Comparison of ENCODE assay signal across 22 cellular contexts in genomic region chr7:69476416-69476815, GRCh38.
"Had no signal": no experiment of that assay in that cellular context is flagged by ENCODE, and none has a peak within 500 bp of the region (broad histone marks: within the 10 kb centered on the region; RNA-seq: fewer than 3 reads in every experiment).

No MANE protein-coding gene starts in this region.

- H3K27me3 ChIP-seq: adrenal gland, ascending aorta, breast epithelium, foreskin keratinocyte, neural progenitor cell, spleen had no signal

- ATAC-seq: activated CD4-positive, CD25-positive, alpha-beta regulatory T cell treated with anti-CD3 and anti-CD28 coated beads, Interleukin-2, amount 50 U/mL, for 24 hours; activated CD8-positive, alpha-beta T cell treated with anti-CD3 and anti-CD28 coated beads for 36 hours; activated naive CD4-positive, alpha-beta T cell treated with anti-CD3 and anti-CD28 coated beads, Interleukin-2, amount 50 U/mL, for 72 hours; activated T-helper 17 cell treated with anti-CD3 and anti-CD28 coated beads, Interleukin-2, amount 50 U/mL, for 72 hours; foreskin keratinocyte; naive thymus-derived CD8-positive, alpha-beta T cell had no signal

- H3K4me1 ChIP-seq: adrenal gland, ascending aorta, breast epithelium, foreskin keratinocyte, left ventricle myocardium inferior, neural progenitor cell, spleen had no signal

- H3K36me3 ChIP-seq: adrenal gland, ascending aorta, breast epithelium, left ventricle myocardium inferior, neural progenitor cell, spleen had no signal

- H3K9me3 ChIP-seq: adrenal gland, ascending aorta, breast epithelium, spleen had no signal

- DNase-seq: activated CD4-positive, alpha-beta T cell treated with anti-CD3 and anti-CD28 coated beads, Interleukin-2, amount 10 ng/mL, durations not matched to agents 24 days and 14 days; activated CD8-positive, alpha-beta T cell treated with anti-CD3 and anti-CD28 coated beads for 36 hours; activated T-cell treated with anti-CD3 and anti-CD28 coated beads, Interleukin-2, amount 50 U/mL, for 24 hours; adrenal gland; endodermal cell; foreskin keratinocyte; kidney glomerular epithelial cell; left ventricle myocardium inferior; naive thymus-derived CD8-positive, alpha-beta T cell; retina; spleen; stimulated activated CD4-positive, alpha-beta T cell treated with anti-CD3 and anti-CD28 coated beads, Interleukin-4, amount 100 ng/mL, for 1 hour; stimulated activated naive CD4-positive, alpha-beta T cell had no signal

- H3K4me2 ChIP-seq: neural progenitor cell had no signal

- H2AFZ ChIP-seq: neural progenitor cell had no signal

- H3K27ac ChIP-seq: adrenal gland, ascending aorta, breast epithelium, coronary artery, epithelial cell of prostate, foreskin keratinocyte, left ventricle myocardium inferior, neural progenitor cell, spleen, VCaP had no signal

- H3K4me3 ChIP-seq: adrenal gland, ascending aorta, breast epithelium, coronary artery, left ventricle myocardium inferior, neural progenitor cell, spleen had no signal
